8 cellular contexts compared by ENCODE assay signal in genomic region chr1:209747580-209748262, GRCh38. TPM values are rescaled to one million over a fixed set of nuclear protein-coding genes. Genes with fewer than 3 reads are reported as not detected.
DNase-seq lines count a peak whose midpoint lies in the region; ATAC-seq, FAIRE-seq and TF ChIP-seq lines count a peak whose summit lies in the region.

No MANE protein-coding gene starts in this region.

- no peak for TF ChIP-seq POLR2A in thyroid gland (IDR thresholded peaks at IDR 0.05)

- H3K36me3 ChIP-seq in pancreas (no peaks in the 10 kb centered on the region), thyroid gland (no peaks in the 10 kb centered on the region)

- H3K27ac Mint-ChIP-seq in activated naive CD8-positive, alpha-beta T cell, result peak overlapping the region; percentile 97

- in situ Hi-C loops in SK-MEL-5 (cut with HindIII; ENCODE audit: low pct_unique_long_range_greater_than_20kb, low sequenced_read_pairs), result no loop called here

- H3K4me3 ChIP-seq in AG09309 (ENCODE audit: control insufficient read depth, low read depth, low read length), result peak overlapping the region; percentile 34
- peak overlapping the region in 1 of 4 donors; percentile 15 for H3K4me3 ChIP-seq in pancreas
- no peak overlapping the region for H3K4me3 ChIP-seq in thyroid gland (replicated peaks in 1 of 3)

- TF ChIP-seq CTCF in AG09309 (IDR thresholded peaks at IDR 0.05; ENCODE audit: control insufficient read depth, insufficient read depth, low read depth, low read length, missing control alignments) (peak; percentile 82), pancreas (IDR thresholded peaks at IDR 0.05) (peak; percentile 76 to 93 (median 88)), thyroid gland (IDR thresholded peaks at IDR 0.05) (peak; percentile 68 to 93 (median 83))

- H3K9me3 ChIP-seq in pancreas, result no peaks in the 10 kb centered on the region
- H3K9me3 ChIP-seq in thyroid gland, result no peaks in the 10 kb centered on the region

- no peak for FAIRE-seq in pancreas (lab: Jason Lieb, UNC)

- H3K27me3 ChIP-seq in pancreas, result no peaks in the 10 kb centered on the region
- H3K27me3 ChIP-seq in thyroid gland, result no peaks in the 10 kb centered on the region

- 9 to 11% methylated on average over 37 of the region's 37 CpGs for WGBS in pancreas, 2 donors
- WGBS in thyroid gland, 2 donors, result 17 to 27% methylated on average over 12 to 24 of the region's 37 CpGs

- H3K27ac ChIP-seq in pancreas (peak overlapping the region in 2 of 4 donors; percentile 4 to 20), thyroid gland (peak overlapping the region in 1 of 3 donors; percentile 45)

- DNase-seq in AG09309 (ENCODE audit: low read depth) (peak; percentile 80), SK-MEL-5 (ENCODE audit: low read depth, low spot score) (peak; percentile 92), Right ventricle myocardium inferior (ENCODE audit: missing footprints) (peak; percentile 93), pancreas (peak; percentile 95 to 99 (median 97)), thyroid gland (peak; percentile 91 to 95)

- H3K9me3 Mint-ChIP-seq in activated naive CD8-positive, alpha-beta T cell (ENCODE audit: low read depth), result no peaks in the 10 kb centered on the region

- peak overlapping the region; percentile 85 for H3K4me3 Mint-ChIP-seq in activated naive CD8-positive, alpha-beta T cell

- ATAC-seq in GM19324 (IDR thresholded peaks at IDR 0.05; ENCODE audit: low FRiP score, unreplicated experiment), result peak; percentile 81
- ATAC-seq in HG03457 (IDR thresholded peaks at IDR 0.05; ENCODE audit: unreplicated experiment), result peak; percentile 72
- ATAC-seq in Right ventricle myocardium inferior, result peak; percentile 96
- ATAC-seq in pancreas, result peak; percentile 99 to 100 (median 99)

- H3K4me1 ChIP-seq in pancreas (peaks cover 0 to 9% (median 0%) of the 10 kb centered on the region in 3 donors), thyroid gland (peaks cover 0 to 6% of the 10 kb centered on the region in 2 donors)

- H3K27me3 Mint-ChIP-seq in activated naive CD8-positive, alpha-beta T cell, result no peaks in the 10 kb centered on the region

- intact Hi-C loops in Right ventricle myocardium inferior (cut with DNase I) (loop anchor here (1.0 to 5.0 kb wide), 6 partner anchors 35 to 171 kb away; partner anchors contain the start of gene C1orf74), pancreas (cut with DNase I) (no loop called here), thyroid gland (cut with DNase I) (no loop called here)

- no peaks in the 10 kb centered on the region for H3K36me3 Mint-ChIP-seq in activated naive CD8-positive, alpha-beta T cell

- peaks cover 62% of the 10 kb centered on the region for H3K4me1 Mint-ChIP-seq in activated naive CD8-positive, alpha-beta T cell (ENCODE audit: low read depth)

RNA-seq across cellular contexts. Expression of gene TRAF3IP3, which starts 8.1 kb away (rescaled TPM):
- total RNA-seq in SK-MEL-5 (2014; rRNA removed; shearing (Covaris generic)), result 0.61 TPM in 1 of 2 replicates, not detected in the other
- polyA plus RNA-seq in SK-MEL-5 (2015; cell fraction: cytosol; rRNA removed), result not detected in 2 replicates
- polyA plus RNA-seq in SK-MEL-5 (2015; cell fraction: nucleus; rRNA removed), result not detected in 2 replicates
- 1.7 TPM for total RNA-seq in Right ventricle myocardium inferior
- total RNA-seq in pancreas, result 1 to 10 TPM in 4 of 6 donors, under 1 TPM in 2; 0.42 to 5.5 (median 1.5) TPM
- 1 to 10 TPM in 1 of 2 donors, under 1 TPM in 1; 0.68 to 1.4 TPM for polyA plus RNA-seq in pancreas
- 1 to 10 TPM in 3 of 4 donors, under 1 TPM in 1; 0.93 to 2.8 (median 2.3) TPM for total RNA-seq in thyroid gland

RNA-seq across cellular contexts. Expression of gene C1orf74, which starts 36.6 kb away (rescaled TPM):
- total RNA-seq in SK-MEL-5 (2014; rRNA removed; shearing (Covaris generic)), result 3.4 and 4.8 TPM in 2 replicates
- 2.5 and 2.6 TPM in 2 replicates for polyA plus RNA-seq in SK-MEL-5 (2015; cell fraction: cytosol; rRNA removed)
- 3.7 and 4.1 TPM in 2 replicates for polyA plus RNA-seq in SK-MEL-5 (2015; cell fraction: nucleus; rRNA removed)
- total RNA-seq in Right ventricle myocardium inferior (1.8 TPM), pancreas (1 to 10 TPM in 1 of 6 donors, under 1 TPM in 5; 0.39 to 1.2 (median 0.78) TPM), thyroid gland (1 to 10 TPM; 1.9 to 2.7 (median 2.3) TPM)
- under 1 TPM; 0.80 to 0.92 TPM for polyA plus RNA-seq in pancreas

RNA-seq across cellular contexts. Expression of gene HSD11B1, which starts 43.1 kb away (rescaled TPM):
- total RNA-seq in SK-MEL-5 (2014; rRNA removed; shearing (Covaris generic)), result not detected in 2 replicates
- not detected in 2 replicates for polyA plus RNA-seq in SK-MEL-5 (2015; cell fraction: cytosol; rRNA removed)
- polyA plus RNA-seq in SK-MEL-5 (2015; cell fraction: nucleus; rRNA removed), result not detected in 2 replicates
- 4.3 TPM for total RNA-seq in Right ventricle myocardium inferior
- total RNA-seq in pancreas, result 1 to 10 TPM in 3 of 6 donors, under 1 TPM in 2, not detected in 1; 0.51 to 5.6 (median 1.4) TPM
- under 1 TPM in 1 of 2 donors, not detected in 1; 0.47 TPM for polyA plus RNA-seq in pancreas
- 10 to 100 TPM in 1 of 4 donors, 1 to 10 TPM in 3; 1.1 to 20.7 (median 2.4) TPM for total RNA-seq in thyroid gland

RNA-seq across cellular contexts. Expression of gene IRF6, which starts 58.2 kb away (rescaled TPM):
- total RNA-seq in SK-MEL-5 (2014; rRNA removed; shearing (Covaris generic)), result not detected in 2 replicates
- 0.01 TPM in 1 of 2 replicates, not detected in the other for polyA plus RNA-seq in SK-MEL-5 (2015; cell fraction: cytosol; rRNA removed)
- polyA plus RNA-seq in SK-MEL-5 (2015; cell fraction: nucleus; rRNA removed), result not detected in 2 replicates
- total RNA-seq in Right ventricle myocardium inferior, result 29.7 TPM
- 10 to 100 TPM; 17.3 to 36.8 (median 22.0) TPM for total RNA-seq in pancreas
- 10 to 100 TPM in 1 of 2 donors, 1 to 10 TPM in 1; 7.7 to 13.1 TPM for polyA plus RNA-seq in pancreas
- 10 to 100 TPM; 26.7 to 41.9 (median 32.7) TPM for total RNA-seq in thyroid gland
